1 cellular context compared by ENCODE assay signal in genomic region chr14:51996148-51996746, GRCh38.
TF ChIP-seq lines count a peak whose summit lies in the region.

No MANE protein-coding gene starts in this region.

TF ChIP-seq in IMR-90, 13 proteins besides CTCF, POLR2A, EP300 and RAD21:
- TF ChIP-seq FOS (IDR thresholded peaks at IDR 0.05; ENCODE audit: low read depth, low read length) = no peak
- TF ChIP-seq SMC3 (IDR thresholded peaks at IDR 0.05; ENCODE audit: low read depth, low read length) = peak; percentile 86
TF ChIP-seq in IMR-90: peak in this region for 1.
